ENCODE assay signal across 1 cellular context in the genomic region with DNA sequence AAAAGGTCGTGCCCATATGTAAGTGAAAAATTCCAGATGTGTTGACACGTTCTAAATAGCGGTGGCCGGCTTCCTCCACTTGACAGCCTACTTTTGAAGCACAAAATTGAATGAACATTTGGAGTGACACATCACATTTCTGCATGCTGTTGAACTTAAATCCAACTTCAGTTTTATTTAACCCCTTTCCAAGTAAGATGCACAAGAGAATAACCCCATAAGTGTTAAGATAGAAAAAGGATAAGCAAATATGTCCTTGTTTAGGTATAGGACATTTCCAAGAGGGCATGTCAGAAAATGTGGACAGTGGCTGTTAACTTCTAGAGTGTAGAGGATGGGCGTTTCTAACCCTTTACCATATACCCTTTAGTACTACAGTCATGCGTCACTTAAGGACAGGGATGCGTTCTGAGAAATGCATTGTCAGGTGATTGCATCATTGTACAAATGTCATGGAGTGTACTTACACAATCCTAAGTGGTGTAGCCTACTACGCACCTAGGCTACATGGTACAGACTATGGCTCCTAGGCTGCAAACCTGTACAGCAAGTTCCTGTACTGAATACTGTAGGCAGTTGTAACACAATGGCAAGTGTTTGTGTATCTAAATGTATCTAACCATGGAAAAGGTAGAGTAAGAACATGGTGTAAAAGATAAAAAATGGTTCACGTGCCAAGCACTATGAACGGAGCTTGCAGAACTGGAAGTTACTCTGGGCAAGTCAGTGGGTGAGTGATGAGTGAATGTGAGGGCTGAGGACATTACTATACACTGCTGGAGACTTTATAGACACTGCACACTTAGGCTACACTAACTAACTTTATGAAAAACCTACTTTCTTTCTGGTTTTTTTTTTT.
TF ChIP-seq lines count a peak whose summit lies in the region.

No MANE protein-coding gene starts in this region.

TF ChIP-seq in K562, 482 proteins besides CTCF, POLR2A, EP300 and RAD21 (continued from another document and continues in another):
- TF ChIP-seq, protein P1, sequence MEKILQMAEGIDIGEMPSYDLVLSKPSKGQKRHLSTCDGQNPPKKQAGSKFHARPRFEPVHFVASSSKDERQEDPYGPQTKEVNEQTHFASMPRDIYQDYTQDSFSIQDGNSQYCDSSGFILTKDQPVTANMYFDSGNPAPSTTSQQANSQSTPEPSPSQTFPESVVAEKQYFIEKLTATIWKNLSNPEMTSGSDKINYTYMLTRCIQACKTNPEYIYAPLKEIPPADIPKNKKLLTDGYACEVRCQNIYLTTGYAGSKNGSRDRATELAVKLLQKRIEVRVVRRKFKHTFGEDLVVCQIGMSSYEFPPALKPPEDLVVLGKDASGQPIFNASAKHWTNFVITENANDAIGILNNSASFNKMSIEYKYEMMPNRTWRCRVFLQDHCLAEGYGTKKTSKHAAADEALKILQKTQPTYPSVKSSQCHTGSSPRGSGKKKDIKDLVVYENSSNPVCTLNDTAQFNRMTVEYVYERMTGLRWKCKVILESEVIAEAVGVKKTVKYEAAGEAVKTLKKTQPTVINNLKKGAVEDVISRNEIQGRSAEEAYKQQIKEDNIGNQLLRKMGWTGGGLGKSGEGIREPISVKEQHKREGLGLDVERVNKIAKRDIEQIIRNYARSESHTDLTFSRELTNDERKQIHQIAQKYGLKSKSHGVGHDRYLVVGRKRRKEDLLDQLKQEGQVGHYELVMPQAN (IDR thresholded peaks at IDR 0.05; ENCODE audit: borderline replicate concordance), result no peak
- TF ChIP-seq ATF1 (CRISPR knock-in tag; IDR thresholded peaks at IDR 0.05), result no peak
- peak; percentile 92 for TF ChIP-seq ATF1 (tag; IDR thresholded peaks at IDR 0.05)
- peak; percentile 36; the same call in 1 of the 2 replicates for TF ChIP-seq NFE2L1 (tag; IDR thresholded peaks at IDR 0.05; ENCODE audit: borderline replicate concordance, low read depth)
- no peak for TF ChIP-seq PHF21A (IDR thresholded peaks at IDR 0.05; ENCODE audit: borderline replicate concordance, low read depth)
- TF ChIP-seq, protein P2, sequence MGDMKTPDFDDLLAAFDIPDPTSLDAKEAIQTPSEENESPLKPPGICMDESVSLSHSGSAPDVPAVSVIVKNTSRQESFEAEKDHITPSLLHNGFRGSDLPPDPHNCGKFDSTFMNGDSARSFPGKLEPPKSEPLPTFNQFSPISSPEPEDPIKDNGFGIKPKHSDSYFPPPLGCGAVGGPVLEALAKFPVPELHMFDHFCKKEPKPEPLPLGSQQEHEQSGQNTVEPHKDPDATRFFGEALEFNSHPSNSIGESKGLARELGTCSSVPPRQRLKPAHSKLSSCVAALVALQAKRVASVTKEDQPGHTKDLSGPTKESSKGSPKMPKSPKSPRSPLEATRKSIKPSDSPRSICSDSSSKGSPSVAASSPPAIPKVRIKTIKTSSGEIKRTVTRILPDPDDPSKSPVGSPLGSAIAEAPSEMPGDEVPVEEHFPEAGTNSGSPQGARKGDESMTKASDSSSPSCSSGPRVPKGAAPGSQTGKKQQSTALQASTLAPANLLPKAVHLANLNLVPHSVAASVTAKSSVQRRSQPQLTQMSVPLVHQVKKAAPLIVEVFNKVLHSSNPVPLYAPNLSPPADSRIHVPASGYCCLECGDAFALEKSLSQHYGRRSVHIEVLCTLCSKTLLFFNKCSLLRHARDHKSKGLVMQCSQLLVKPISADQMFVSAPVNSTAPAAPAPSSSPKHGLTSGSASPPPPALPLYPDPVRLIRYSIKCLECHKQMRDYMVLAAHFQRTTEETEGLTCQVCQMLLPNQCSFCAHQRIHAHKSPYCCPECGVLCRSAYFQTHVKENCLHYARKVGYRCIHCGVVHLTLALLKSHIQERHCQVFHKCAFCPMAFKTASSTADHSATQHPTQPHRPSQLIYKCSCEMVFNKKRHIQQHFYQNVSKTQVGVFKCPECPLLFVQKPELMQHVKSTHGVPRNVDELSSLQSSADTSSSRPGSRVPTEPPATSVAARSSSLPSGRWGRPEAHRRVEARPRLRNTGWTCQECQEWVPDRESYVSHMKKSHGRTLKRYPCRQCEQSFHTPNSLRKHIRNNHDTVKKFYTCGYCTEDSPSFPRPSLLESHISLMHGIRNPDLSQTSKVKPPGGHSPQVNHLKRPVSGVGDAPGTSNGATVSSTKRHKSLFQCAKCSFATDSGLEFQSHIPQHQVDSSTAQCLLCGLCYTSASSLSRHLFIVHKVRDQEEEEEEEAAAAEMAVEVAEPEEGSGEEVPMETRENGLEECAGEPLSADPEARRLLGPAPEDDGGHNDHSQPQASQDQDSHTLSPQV (IDR thresholded peaks at IDR 0.05), result peak; percentile 99
- TF ChIP-seq, protein P3, sequence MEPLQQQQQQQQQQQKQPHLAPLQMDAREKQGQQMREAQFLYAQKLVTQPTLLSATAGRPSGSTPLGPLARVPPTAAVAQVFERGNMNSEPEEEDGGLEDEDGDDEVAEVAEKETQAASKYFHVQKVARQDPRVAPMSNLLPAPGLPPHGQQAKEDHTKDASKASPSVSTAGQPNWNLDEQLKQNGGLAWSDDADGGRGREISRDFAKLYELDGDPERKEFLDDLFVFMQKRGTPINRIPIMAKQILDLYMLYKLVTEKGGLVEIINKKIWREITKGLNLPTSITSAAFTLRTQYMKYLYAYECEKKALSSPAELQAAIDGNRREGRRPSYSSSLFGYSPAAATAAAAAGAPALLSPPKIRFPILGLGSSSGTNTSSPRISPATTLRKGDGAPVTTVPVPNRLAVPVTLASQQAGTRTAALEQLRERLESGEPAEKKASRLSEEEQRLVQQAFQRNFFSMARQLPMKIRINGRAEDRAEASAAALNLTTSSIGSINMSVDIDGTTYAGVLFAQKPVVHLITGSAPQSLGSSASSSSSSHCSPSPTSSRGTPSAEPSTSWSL (CRISPR knock-in tag; IDR thresholded peaks at IDR 0.05; ENCODE audit: borderline replicate concordance), result 0 out of 2 replicates have a peak, but pooled peaks have one; percentile 79
- no peak for TF ChIP-seq CC2D1A (IDR thresholded peaks at IDR 0.05)
- TF ChIP-seq ZNF133 (CRISPR knock-in tag; IDR thresholded peaks at IDR 0.05), result 0 out of 2 replicates have a peak, but pooled peaks have one; percentile 72
- TF ChIP-seq HDAC2 (IDR thresholded peaks at IDR 0.05), result peak; percentile 79; the same call in 1 of the 2 replicates
- no peak for TF ChIP-seq CBFB (CRISPR knock-in tag; IDR thresholded peaks at IDR 0.05)
- no peak for TF ChIP-seq TCF7L2 (IDR thresholded peaks at IDR 0.05; ENCODE audit: low read depth, low read length)
- TF ChIP-seq, protein P4, sequence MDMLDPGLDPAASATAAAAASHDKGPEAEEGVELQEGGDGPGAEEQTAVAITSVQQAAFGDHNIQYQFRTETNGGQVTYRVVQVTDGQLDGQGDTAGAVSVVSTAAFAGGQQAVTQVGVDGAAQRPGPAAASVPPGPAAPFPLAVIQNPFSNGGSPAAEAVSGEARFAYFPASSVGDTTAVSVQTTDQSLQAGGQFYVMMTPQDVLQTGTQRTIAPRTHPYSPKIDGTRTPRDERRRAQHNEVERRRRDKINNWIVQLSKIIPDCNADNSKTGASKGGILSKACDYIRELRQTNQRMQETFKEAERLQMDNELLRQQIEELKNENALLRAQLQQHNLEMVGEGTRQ (CRISPR knock-in tag; IDR thresholded peaks at IDR 0.05), result no peak
- TF ChIP-seq GABPB2 (CRISPR knock-in tag; conservative IDR thresholded peaks at IDR 0.05), result no peak; the same call in 1 of the 2 replicates
- no peak for TF ChIP-seq RBM34 (IDR thresholded peaks at IDR 0.05; ENCODE audit: borderline replicate concordance, insufficient read depth, low read length)
- no peak for TF ChIP-seq NELFE (IDR thresholded peaks at IDR 0.05; ENCODE audit: insufficient read depth, insufficient read length)
- TF ChIP-seq CHD4 (IDR thresholded peaks at IDR 0.05; ENCODE audit: insufficient read depth, insufficient replicate concordance, low read depth, low read length, poor library complexity, severe bottlenecking), result no peak
- TF ChIP-seq CEBPB (tag; IDR thresholded peaks at IDR 0.05), result peak; percentile 100
- no peak for TF ChIP-seq NCOA2 (IDR thresholded peaks at IDR 0.05; ENCODE audit: partially characterized antibody in 2 of 2)
- no peak for TF ChIP-seq TAL1 (IDR thresholded peaks at IDR 0.05)
- no peak for TF ChIP-seq BRF1 (IDR thresholded peaks at IDR 0.05; ENCODE audit: borderline replicate concordance, extremely low read depth, insufficient read length)
- TF ChIP-seq, protein P5, sequence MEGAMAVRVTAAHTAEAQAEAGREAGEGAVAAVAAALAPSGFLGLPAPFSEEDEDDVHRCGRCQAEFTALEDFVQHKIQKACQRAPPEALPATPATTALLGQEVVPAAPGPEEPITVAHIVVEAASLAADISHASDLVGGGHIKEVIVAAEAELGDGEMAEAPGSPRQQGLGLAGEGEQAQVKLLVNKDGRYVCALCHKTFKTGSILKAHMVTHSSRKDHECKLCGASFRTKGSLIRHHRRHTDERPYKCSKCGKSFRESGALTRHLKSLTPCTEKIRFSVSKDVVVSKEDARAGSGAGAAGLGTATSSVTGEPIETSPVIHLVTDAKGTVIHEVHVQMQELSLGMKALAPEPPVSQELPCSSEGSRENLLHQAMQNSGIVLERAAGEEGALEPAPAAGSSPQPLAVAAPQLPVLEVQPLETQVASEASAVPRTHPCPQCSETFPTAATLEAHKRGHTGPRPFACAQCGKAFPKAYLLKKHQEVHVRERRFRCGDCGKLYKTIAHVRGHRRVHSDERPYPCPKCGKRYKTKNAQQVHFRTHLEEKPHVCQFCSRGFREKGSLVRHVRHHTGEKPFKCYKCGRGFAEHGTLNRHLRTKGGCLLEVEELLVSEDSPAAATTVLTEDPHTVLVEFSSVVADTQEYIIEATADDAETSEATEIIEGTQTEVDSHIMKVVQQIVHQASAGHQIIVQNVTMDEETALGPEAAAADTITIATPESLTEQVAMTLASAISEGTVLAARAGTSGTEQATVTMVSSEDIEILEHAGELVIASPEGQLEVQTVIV (CRISPR knock-in tag; IDR thresholded peaks at IDR 0.05; ENCODE audit: borderline replicate concordance), result no peak
- no peak for TF ChIP-seq ZNF764 (CRISPR knock-in tag; IDR thresholded peaks at IDR 0.05; ENCODE audit: low read depth)
- TF ChIP-seq, protein P6, sequence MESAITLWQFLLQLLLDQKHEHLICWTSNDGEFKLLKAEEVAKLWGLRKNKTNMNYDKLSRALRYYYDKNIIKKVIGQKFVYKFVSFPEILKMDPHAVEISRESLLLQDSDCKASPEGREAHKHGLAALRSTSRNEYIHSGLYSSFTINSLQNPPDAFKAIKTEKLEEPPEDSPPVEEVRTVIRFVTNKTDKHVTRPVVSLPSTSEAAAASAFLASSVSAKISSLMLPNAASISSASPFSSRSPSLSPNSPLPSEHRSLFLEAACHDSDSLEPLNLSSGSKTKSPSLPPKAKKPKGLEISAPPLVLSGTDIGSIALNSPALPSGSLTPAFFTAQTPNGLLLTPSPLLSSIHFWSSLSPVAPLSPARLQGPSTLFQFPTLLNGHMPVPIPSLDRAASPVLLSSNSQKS (CRISPR knock-in tag; IDR thresholded peaks at IDR 0.05), result no peak
- TF ChIP-seq, protein P7, sequence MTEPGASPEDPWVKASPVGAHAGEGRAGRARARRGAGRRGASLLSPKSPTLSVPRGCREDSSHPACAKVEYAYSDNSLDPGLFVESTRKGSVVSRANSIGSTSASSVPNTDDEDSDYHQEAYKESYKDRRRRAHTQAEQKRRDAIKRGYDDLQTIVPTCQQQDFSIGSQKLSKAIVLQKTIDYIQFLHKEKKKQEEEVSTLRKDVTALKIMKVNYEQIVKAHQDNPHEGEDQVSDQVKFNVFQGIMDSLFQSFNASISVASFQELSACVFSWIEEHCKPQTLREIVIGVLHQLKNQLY (CRISPR knock-in tag; conservative IDR thresholded peaks at IDR 0.05), result no peak
- TF ChIP-seq KDM1A (IDR thresholded peaks at IDR 0.05), result peak in 1 of 2 experiments; percentile 33; a peak in 2 of 4 replicates
- TF ChIP-seq, protein P8, sequence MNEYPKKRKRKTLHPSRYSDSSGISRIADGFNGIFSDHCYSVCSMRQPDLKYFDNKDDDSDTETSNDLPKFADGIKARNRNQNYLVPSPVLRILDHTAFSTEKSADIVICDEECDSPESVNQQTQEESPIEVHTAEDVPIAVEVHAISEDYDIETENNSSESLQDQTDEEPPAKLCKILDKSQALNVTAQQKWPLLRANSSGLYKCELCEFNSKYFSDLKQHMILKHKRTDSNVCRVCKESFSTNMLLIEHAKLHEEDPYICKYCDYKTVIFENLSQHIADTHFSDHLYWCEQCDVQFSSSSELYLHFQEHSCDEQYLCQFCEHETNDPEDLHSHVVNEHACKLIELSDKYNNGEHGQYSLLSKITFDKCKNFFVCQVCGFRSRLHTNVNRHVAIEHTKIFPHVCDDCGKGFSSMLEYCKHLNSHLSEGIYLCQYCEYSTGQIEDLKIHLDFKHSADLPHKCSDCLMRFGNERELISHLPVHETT (CRISPR knock-in tag; conservative IDR thresholded peaks at IDR 0.05 in 1 of 2, IDR thresholded peaks at IDR 0.05 in 1 of 2), result peak in 1 of 2 experiments; percentile 29; a peak in 2 of 4 replicates
- 0 out of 2 replicates have a peak, but pooled peaks have one; percentile 42 for TF ChIP-seq ZNF57 (CRISPR knock-in tag; IDR thresholded peaks at IDR 0.05)
- TF ChIP-seq ZNF239 (CRISPR knock-in tag; IDR thresholded peaks at IDR 0.05), result peak; percentile 82
- TF ChIP-seq SRSF9 (IDR thresholded peaks at IDR 0.05; ENCODE audit: borderline replicate concordance, low read depth, low read length), result no peak
- TF ChIP-seq POLR3A (IDR thresholded peaks at IDR 0.05; ENCODE audit: borderline replicate concordance, extremely low read depth, insufficient read depth, insufficient read length), result no peak
- TF ChIP-seq NR2C1 (IDR thresholded peaks at IDR 0.05), result 0 out of 2 replicates have a peak, but pooled peaks have one; percentile 57
- peak; percentile 90 for TF ChIP-seq NR2C1 (tag; IDR thresholded peaks at IDR 0.05)
- peak; percentile 66 for TF ChIP-seq MAFF (IDR thresholded peaks at IDR 0.05; ENCODE audit: low read length)
- no peak for TF ChIP-seq MXI1 (IDR thresholded peaks at IDR 0.05; ENCODE audit: low read depth, low read length)
- TF ChIP-seq ELF1 (tag; IDR thresholded peaks at IDR 0.05), result no peak; the same call in 1 of the 2 replicates
- TF ChIP-seq, protein P9, sequence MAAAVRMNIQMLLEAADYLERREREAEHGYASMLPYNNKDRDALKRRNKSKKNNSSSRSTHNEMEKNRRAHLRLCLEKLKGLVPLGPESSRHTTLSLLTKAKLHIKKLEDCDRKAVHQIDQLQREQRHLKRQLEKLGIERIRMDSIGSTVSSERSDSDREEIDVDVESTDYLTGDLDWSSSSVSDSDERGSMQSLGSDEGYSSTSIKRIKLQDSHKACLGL (CRISPR knock-in tag; IDR thresholded peaks at IDR 0.05; ENCODE audit: borderline replicate concordance, poor library complexity, severe bottlenecking), result peak; percentile 28
- no peak for TF ChIP-seq SREBF1 (IDR thresholded peaks at IDR 0.05; ENCODE audit: borderline replicate concordance, low read depth, low read length)
- TF ChIP-seq MED1 (CRISPR knock-in tag; IDR thresholded peaks at IDR 0.05; ENCODE audit: borderline replicate concordance), result no peak
- peak; percentile 86; the same call in 1 of the 2 replicates for TF ChIP-seq ZEB2 (IDR thresholded peaks at IDR 0.05)
